10 cellular contexts compared by ENCODE assay signal in genomic region chr12:55673638-55674037, GRCh38.
DNase-seq lines count a peak whose midpoint lies in the region; ATAC-seq and TF ChIP-seq lines count a peak whose summit lies in the region.
"Had no signal": no experiment of that assay in that cellular context is flagged by ENCODE, and none has a peak within 500 bp of the region (broad histone marks: within the 10 kb centered on the region; RNA-seq: fewer than 3 reads in every experiment).

No MANE protein-coding gene starts in this region.

- H3K27ac Mint-ChIP-seq in stimulated activated effector memory CD8-positive, alpha-beta T cell treated with anti-CD3 and anti-CD28 coated beads, Interleukin-12 subunit alpha, Interleukin-12 subunit beta, amount 100 ng/mL, for 72 hours = no peak overlapping the region
- H3K27ac Mint-ChIP-seq: activated naive CD8-positive, alpha-beta T cell treated with anti-CD3 and anti-CD28 coated beads, Interleukin-2, amount 10 ng/mL, durations not matched to agents 7 days and 5 days; CD8-positive, alpha-beta T cell had no signal

- no peaks in the 10 kb centered on the region for H3K36me3 Mint-ChIP-seq in stimulated activated effector memory CD8-positive, alpha-beta T cell treated with anti-CD3 and anti-CD28 coated beads, Interleukin-12 subunit alpha, Interleukin-12 subunit beta, amount 100 ng/mL, for 72 hours
- H3K36me3 Mint-ChIP-seq: activated naive CD8-positive, alpha-beta T cell treated with anti-CD3 and anti-CD28 coated beads, Interleukin-2, amount 10 ng/mL, durations not matched to agents 7 days and 5 days; CD8-positive, alpha-beta T cell had no signal

- ATAC-seq in GM19455 (IDR thresholded peaks at IDR 0.05; ENCODE audit: unreplicated experiment) (peak; percentile 97), HG03103 (IDR thresholded peaks at IDR 0.05; ENCODE audit: low read depth, unreplicated experiment) (peak; percentile 99)
- no peak for ATAC-seq in stimulated activated effector memory CD8-positive, alpha-beta T cell treated with anti-CD3 and anti-CD28 coated beads, Interleukin-12 subunit alpha, Interleukin-12 subunit beta, amount 100 ng/mL, for 72 hours
- ATAC-seq: CD8-positive, alpha-beta T cell had no signal

- TF ChIP-seq CTCF in GM10266 (IDR thresholded peaks at IDR 0.05; ENCODE audit: control insufficient read depth, insufficient read depth, low read depth, missing control alignments) = no peak

- no peak overlapping the region for H3K4me3 Mint-ChIP-seq in stimulated activated effector memory CD8-positive, alpha-beta T cell treated with anti-CD3 and anti-CD28 coated beads, Interleukin-12 subunit alpha, Interleukin-12 subunit beta, amount 100 ng/mL, for 72 hours
- H3K4me3 Mint-ChIP-seq: activated naive CD8-positive, alpha-beta T cell treated with anti-CD3 and anti-CD28 coated beads, Interleukin-2, amount 10 ng/mL, durations not matched to agents 7 days and 5 days; CD8-positive, alpha-beta T cell had no signal

- DNase-seq in GM10266 (ENCODE audit: extremely low spot score) = peak; percentile 59
- peak; percentile 47 for DNase-seq in SKM-1 treated with dmso at 0.1 percent for 144 hours (lab: John Stamatoyannopoulos, UW; ENCODE audit: unreplicated experiment)
- DNase-seq in stimulated activated effector memory CD8-positive, alpha-beta T cell treated with anti-CD3 and anti-CD28 coated beads, Interleukin-12 subunit alpha, Interleukin-12 subunit beta, amount 100 ng/mL, for 72 hours (ENCODE audit: low spot score in 2 of 2) = no peak
- DNase-seq in stimulated activated CD4-positive, alpha-beta T cell treated with anti-CD3 and anti-CD28 coated beads, Interleukin-4, amount 100 ng/mL, for 4 hours = no peak
- no peak for DNase-seq in SW480 (ENCODE audit: low spot score)
- DNase-seq in activated CD4-positive, alpha-beta T cell treated with anti-CD3 and anti-CD28 coated beads, Interleukin-2, amount 50 U/mL, for 1 hour = no peak
- DNase-seq: activated naive CD8-positive, alpha-beta T cell treated with anti-CD3 and anti-CD28 coated beads, Interleukin-2, amount 10 ng/mL, durations not matched to agents 7 days and 5 days; CD8-positive, alpha-beta T cell had no signal

- no peaks in the 10 kb centered on the region for H3K4me1 Mint-ChIP-seq in stimulated activated effector memory CD8-positive, alpha-beta T cell treated with anti-CD3 and anti-CD28 coated beads, Interleukin-12 subunit alpha, Interleukin-12 subunit beta, amount 100 ng/mL, for 72 hours
- H3K4me1 Mint-ChIP-seq: activated naive CD8-positive, alpha-beta T cell treated with anti-CD3 and anti-CD28 coated beads, Interleukin-2, amount 10 ng/mL, durations not matched to agents 7 days and 5 days had no signal

- H3K9me3 Mint-ChIP-seq in stimulated activated effector memory CD8-positive, alpha-beta T cell treated with anti-CD3 and anti-CD28 coated beads, Interleukin-12 subunit alpha, Interleukin-12 subunit beta, amount 100 ng/mL, for 72 hours = no peaks in the 10 kb centered on the region
- H3K9me3 Mint-ChIP-seq: activated naive CD8-positive, alpha-beta T cell treated with anti-CD3 and anti-CD28 coated beads, Interleukin-2, amount 10 ng/mL, durations not matched to agents 7 days and 5 days; CD8-positive, alpha-beta T cell had no signal

Comparison
In these comparisons a context has a peak if more than half of its experiments do, and no peak if none do; other contexts are left out.
1. DNase-seq: peak in GM10266 (single experiment) and SKM-1 treated with dmso at 0.1 percent for 144 hours (single experiment); none in stimulated activated effector memory CD8-positive, alpha-beta T cell treated with anti-CD3 and anti-CD28 coated beads, Interleukin-12 subunit alpha, Interleukin-12 subunit beta, amount 100 ng/mL, for 72 hours (0 of 2), stimulated activated CD4-positive, alpha-beta T cell treated with anti-CD3 and anti-CD28 coated beads, Interleukin-4, amount 100 ng/mL, for 4 hours (0 of 2), SW480 (single experiment) and activated CD4-positive, alpha-beta T cell treated with anti-CD3 and anti-CD28 coated beads, Interleukin-2, amount 50 U/mL, for 1 hour (single experiment).